Comparison of ENCODE assay signal across 1 cellular context in genomic region chr22:28029201-28029948, GRCh38.
TF ChIP-seq lines count a peak whose summit lies in the region.

No MANE protein-coding gene starts in this region.

TF ChIP-seq in HEK293, 187 proteins besides CTCF, POLR2A, EP300 and RAD21 (continued from another document and continues in another):
- TF ChIP-seq ZNF37A (tag by site-specific recombination; IDR thresholded peaks at IDR 0.05) (no peak), PBX3 (CRISPR knock-in tag; IDR thresholded peaks at IDR 0.05) (no peak), SP7 (tag by site-specific recombination; IDR thresholded peaks at IDR 0.05) (peak; percentile 63), ZNF626 (tag by site-specific recombination; IDR thresholded peaks at IDR 0.05) (no peak), GLI2 (tag by site-specific recombination; IDR thresholded peaks at IDR 0.05; ENCODE audit: borderline replicate concordance, low read depth) (no peak), FEZF1 (tag by site-specific recombination; IDR thresholded peaks at IDR 0.05) (peak; percentile 96), ZNF302 (tag by site-specific recombination; IDR thresholded peaks at IDR 0.05; ENCODE audit: low read depth) (no peak), ZNF18 (tag by site-specific recombination; IDR thresholded peaks at IDR 0.05) (0 out of 2 replicates have a peak, but pooled peaks have one; percentile 65), ZNF112 (tag by site-specific recombination; IDR thresholded peaks at IDR 0.05) (no peak), ZSCAN30 (tag by site-specific recombination; IDR thresholded peaks at IDR 0.05) (0 out of 2 replicates have a peak, but pooled peaks have one; percentile 32), ZNF16 (tag by site-specific recombination; IDR thresholded peaks at IDR 0.05; ENCODE audit: low read depth) (no peak), ZNF692 (tag by site-specific recombination; IDR thresholded peaks at IDR 0.05) (no peak), ZSCAN4 (tag by site-specific recombination; IDR thresholded peaks at IDR 0.05) (no peak), SCRT1 (tag by site-specific recombination; IDR thresholded peaks at IDR 0.05; ENCODE audit: borderline replicate concordance) (no peak), ZNF223 (tag by site-specific recombination; IDR thresholded peaks at IDR 0.05) (no peak), INSM2 (tag by site-specific recombination; IDR thresholded peaks at IDR 0.05) (no peak), GLI4 (tag by site-specific recombination; IDR thresholded peaks at IDR 0.05) (no peak), MEIS1 (CRISPR knock-in tag; IDR thresholded peaks at IDR 0.05; ENCODE audit: borderline replicate concordance) (no peak), SP2 (tag by site-specific recombination; IDR thresholded peaks at IDR 0.05) (peak; percentile 6; the same call in 1 of the 2 replicates), ZNF184 (tag by site-specific recombination; IDR thresholded peaks at IDR 0.05) (no peak), ZNF658 (tag by site-specific recombination; IDR thresholded peaks at IDR 0.05) (no peak), ZNF214 (tag by site-specific recombination; IDR thresholded peaks at IDR 0.05; ENCODE audit: borderline replicate concordance) (no peak), ZNF248 (tag by site-specific recombination; IDR thresholded peaks at IDR 0.05) (no peak), WT1 (tag by site-specific recombination; IDR thresholded peaks at IDR 0.05) (peak; percentile 59; the same call in 1 of the 2 replicates), ZNF2 (tag by site-specific recombination; IDR thresholded peaks at IDR 0.05) (no peak), ZBTB8A (tag by site-specific recombination; IDR thresholded peaks at IDR 0.05) (peak; percentile 75), GLIS2 (tag by site-specific recombination; IDR thresholded peaks at IDR 0.05) (no peak), KLF8 (tag by site-specific recombination; IDR thresholded peaks at IDR 0.05) (no peak), ZNF629 (tag by site-specific recombination; IDR thresholded peaks at IDR 0.05) (no peak), PRDM2 (tag by site-specific recombination; IDR thresholded peaks at IDR 0.05; ENCODE audit: borderline replicate concordance) (no peak), BCL11B (tag by site-specific recombination; IDR thresholded peaks at IDR 0.05; ENCODE audit: low read depth) (no peak), ZNF398 (tag by site-specific recombination; IDR thresholded peaks at IDR 0.05) (no peak), EGR2 (tag by site-specific recombination; IDR thresholded peaks at IDR 0.05; ENCODE audit: low read depth) (peak; percentile 68), TCF7L2 (IDR thresholded peaks at IDR 0.05; ENCODE audit: borderline replicate concordance, low read depth, low read length) (no peak), ZNF449 (tag by site-specific recombination; IDR thresholded peaks at IDR 0.05) (no peak), ZNF664 (tag by site-specific recombination; IDR thresholded peaks at IDR 0.05) (no peak), ZNF596 (tag by site-specific recombination; IDR thresholded peaks at IDR 0.05) (no peak), GFI1B (tag by site-specific recombination; IDR thresholded peaks at IDR 0.05) (no peak), KLF9 (tag by site-specific recombination; IDR thresholded peaks at IDR 0.05; ENCODE audit: low read depth) (no peak), REST (tag by site-specific recombination; IDR thresholded peaks at IDR 0.05) (no peak), ZNF324 (tag by site-specific recombination; IDR thresholded peaks at IDR 0.05) (no peak), ZNF830 (tag by site-specific recombination; IDR thresholded peaks at IDR 0.05; ENCODE audit: low read depth) (no peak), ZNF311 (tag by site-specific recombination; IDR thresholded peaks at IDR 0.05; ENCODE audit: borderline replicate concordance) (no peak), ZNF138 (tag by site-specific recombination; IDR thresholded peaks at IDR 0.05; ENCODE audit: borderline replicate concordance) (no peak), ZNF239 (tag by site-specific recombination; IDR thresholded peaks at IDR 0.05) (no peak)
